ENCODE assay signal across 8 cellular contexts in the genomic region with DNA sequence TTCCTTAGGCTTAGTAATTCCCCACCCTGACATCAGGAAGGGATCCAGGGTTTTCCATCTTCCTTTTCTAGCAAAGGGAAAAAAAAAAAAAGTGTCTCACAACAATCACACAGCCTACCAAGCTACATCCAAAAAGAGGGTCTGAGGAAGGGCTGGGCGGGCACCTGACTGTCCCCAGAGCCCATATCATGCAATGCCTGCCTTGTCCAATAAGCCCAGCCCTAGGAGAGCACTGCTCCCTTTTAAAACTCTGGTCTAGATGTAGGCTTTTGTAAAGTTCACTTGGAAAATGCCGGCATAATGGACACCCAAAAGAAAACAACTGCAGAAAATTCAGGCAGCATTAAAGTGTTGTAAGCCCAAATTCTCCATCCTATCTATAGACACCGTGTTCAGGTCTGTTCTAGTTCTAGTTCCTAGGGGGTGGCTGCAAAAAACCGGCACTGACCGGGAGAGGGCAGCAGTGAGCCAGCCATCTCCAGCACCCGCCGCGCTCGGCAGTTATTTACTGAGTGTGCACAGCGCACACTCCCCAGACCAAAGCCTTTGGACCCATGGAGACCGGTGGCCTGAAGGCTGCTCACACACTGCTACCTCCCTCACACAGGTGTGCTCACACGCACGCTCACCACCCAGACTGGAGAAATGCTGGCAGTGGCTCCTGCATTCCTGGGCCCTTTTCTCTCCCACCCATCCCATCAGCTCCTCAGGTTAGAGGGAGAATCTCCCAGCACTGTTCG. TPM values are rescaled to one million over a fixed set of nuclear protein-coding genes. Genes with fewer than 3 reads are reported as not detected.
DNase-seq lines count a peak whose midpoint lies in the region; ATAC-seq lines count a peak whose summit lies in the region.

No MANE protein-coding gene starts in this region.

- peaks cover 12% of the 10 kb centered on the region for H3K4me1 ChIP-seq in skeletal muscle satellite cell (ENCODE audit: control insufficient read depth, insufficient read depth, low read length)

- no peak overlapping the region for H3K9ac ChIP-seq in skeletal muscle satellite cell (ENCODE audit: low read depth, low read length)

- H3K4me3 ChIP-seq in skeletal muscle satellite cell (ENCODE audit: low read length): no peak overlapping the region

- peak overlapping the region; percentile 45 for H3K4me2 ChIP-seq in skeletal muscle satellite cell (ENCODE audit: low read length)

- H3K9me3 ChIP-seq in skeletal muscle satellite cell (replicated peaks; ENCODE audit: low read length): no peaks in the 10 kb centered on the region

- ATAC-seq in HG02571 (IDR thresholded peaks at IDR 0.05; ENCODE audit: unreplicated experiment): peak; percentile 69
- ATAC-seq in GM21528 (IDR thresholded peaks at IDR 0.05; ENCODE audit: low FRiP score, unreplicated experiment): no peak

- no peaks in the 10 kb centered on the region for H3K27me3 ChIP-seq in skeletal muscle satellite cell (ENCODE audit: control insufficient read depth, insufficient read depth, low read length)

- peak; percentile 50 for DNase-seq in GM04504 (ENCODE audit: low read depth)
- DNase-seq in NCI-H1694 (lab: John Stamatoyannopoulos, UW): peak; percentile 68
- DNase-seq in T1000 (lab: John Stamatoyannopoulos, UW): peak; percentile 51
- DNase-seq in anterior cingulate cortex (lab: John Stamatoyannopoulos, UW): peak in 57 of 58 donors; percentile 15 to 90 (median 69)
- peak; percentile 72 to 75 for DNase-seq in hippocampal formation (lab: John Stamatoyannopoulos, UW)

- H3K36me3 ChIP-seq in skeletal muscle satellite cell (ENCODE audit: insufficient read depth, low read length): no peaks in the 10 kb centered on the region

RNA-seq across cellular contexts. Expression of gene PODXL, which starts 48.7 kb away (rescaled TPM):
- 3.5 and 11.6 TPM in 2 replicates for total RNA-seq in skeletal muscle satellite cell (2012; rRNA removed)
